28 cellular contexts compared by ENCODE assay signal in genomic region chr4:143307536-143307935, GRCh38. TPM values are rescaled to one million over a fixed set of nuclear protein-coding genes. Genes with fewer than 3 reads are reported as not detected.
A peak's percentile ranks its signal among the peaks of the same experiment; 100 is the strongest.
DNase-seq lines count a peak whose midpoint lies in the region; FAIRE-seq and TF ChIP-seq lines count a peak whose summit lies in the region.
"Had no signal": no experiment of that assay in that cellular context is flagged by ENCODE, and none has a peak within 500 bp of the region (broad histone marks: within the 10 kb centered on the region; RNA-seq: fewer than 3 reads in every experiment).

No MANE protein-coding gene starts in this region.

- CTCF ChIA-PET in mammary epithelial cell (lab: Charles Lee; ENCODE audit: low non-redundant PET): no interaction called here
- CTCF ChIA-PET in SK-N-SH (lab: Yijun Ruan, JAX): interaction anchor here (2.0 kb wide), 1 partner anchor 9 kb away, joined by 7 read pairs; no protein-coding TSS in a partner anchor

- no peak for TF ChIP-seq EP300 in transverse colon (IDR thresholded peaks at IDR 0.05; ENCODE audit: low read depth)
- no peak for TF ChIP-seq EP300 in SK-N-SH (IDR thresholded peaks at IDR 0.05; ENCODE audit: borderline replicate concordance in 1 of 2, low read depth in 1 of 2, low read length in 1 of 2)

- dilution Hi-C loops in mammary epithelial cell (cut with HindIII; ENCODE audit: low sequenced_read_pairs): no loop called here
- dilution Hi-C loops in keratinocyte (cut with MboI; ENCODE audit: extremely low pct_ligation_motif_present, low sequenced_read_pairs): no loop called here

- no peak for TF ChIP-seq CTCF in mammary epithelial cell (conservative IDR thresholded peaks at IDR 0.05 in 1 of 2, IDR thresholded peaks at IDR 0.05 in 1 of 2; ENCODE audit: extremely low read depth in 1 of 2, insufficient read depth in 1 of 2, low read depth in 1 of 2, low read length in 2 of 2)
- TF ChIP-seq CTCF in breast epithelium (IDR thresholded peaks at IDR 0.05): no peak
- TF ChIP-seq CTCF in bronchial epithelial cell (IDR thresholded peaks at IDR 0.05; ENCODE audit: insufficient read depth, low read length, severe bottlenecking): no peak
- no peak for TF ChIP-seq CTCF in keratinocyte (optimal IDR thresholded peaks at IDR 0.05 in 1 of 3, IDR thresholded peaks at IDR 0.05 in 1 of 3, conservative IDR thresholded peaks at IDR 0.05 in 1 of 3; ENCODE audit: extremely low read depth in 1 of 3, insufficient read depth in 2 of 3, low read length in 3 of 3)
- TF ChIP-seq CTCF in transverse colon (IDR thresholded peaks at IDR 0.05): no peak
- TF ChIP-seq CTCF in SK-N-SH (IDR thresholded peaks at IDR 0.05): no peak

- H3K36me3 ChIP-seq in mammary epithelial cell (ENCODE audit: insufficient read depth, low read length): no peaks in the 10 kb centered on the region
- no peaks in the 10 kb centered on the region for H3K36me3 ChIP-seq in breast epithelium
- H3K36me3 ChIP-seq in bronchial epithelial cell (ENCODE audit: control insufficient read depth, insufficient read depth, low read length): no peaks in the 10 kb centered on the region
- no peaks in the 10 kb centered on the region for H3K36me3 ChIP-seq in keratinocyte (ENCODE audit: control insufficient read depth in 2 of 2, extremely low read depth in 1 of 2, insufficient read depth in 2 of 2, low read length in 2 of 2)
- H3K36me3 ChIP-seq in transverse colon: no peaks in the 10 kb centered on the region
- H3K36me3 ChIP-seq in SK-N-SH (replicated peaks in 1 of 2; ENCODE audit: control insufficient read depth in 1 of 2, insufficient read depth in 2 of 2, low read length in 1 of 2): no peaks in the 10 kb centered on the region
- H3K36me3 ChIP-seq: BLaER1 had no signal

- BruUV-seq in mammary epithelial cell (replicated peaks; lab: Mats Ljungman, UMichigan): no TSS peak

- H3K27me3 ChIP-seq in mammary epithelial cell (ENCODE audit: insufficient read depth, low read length) (no peaks in the 10 kb centered on the region), breast epithelium (no peaks in the 10 kb centered on the region), bronchial epithelial cell (ENCODE audit: control insufficient read depth, insufficient read depth, low read length) (no peaks in the 10 kb centered on the region), keratinocyte (ENCODE audit: control insufficient read depth, extremely low read depth, insufficient read depth, low read length) (no peaks in the 10 kb centered on the region), transverse colon (no peaks in the 10 kb centered on the region), SK-N-SH (ENCODE audit: insufficient read depth) (no peaks in the 10 kb centered on the region)
- H3K27me3 ChIP-seq: BLaER1 had no signal

- H3K9me3 ChIP-seq in mammary epithelial cell (replicated peaks; ENCODE audit: insufficient read depth, low read length): no peaks in the 10 kb centered on the region
- no peaks in the 10 kb centered on the region for H3K9me3 ChIP-seq in breast epithelium
- no peaks in the 10 kb centered on the region for H3K9me3 ChIP-seq in keratinocyte (ENCODE audit: control insufficient read depth, low read depth, low read length)
- no peaks in the 10 kb centered on the region for H3K9me3 ChIP-seq in transverse colon
- H3K9me3 ChIP-seq in SK-N-SH: no peaks in the 10 kb centered on the region
- H3K9me3 ChIP-seq: BLaER1 had no signal

- H3K79me2 ChIP-seq in mammary epithelial cell (ENCODE audit: insufficient read depth, low read length): no peaks in the 10 kb centered on the region
- H3K79me2 ChIP-seq in keratinocyte (ENCODE audit: control insufficient read depth, insufficient read depth, low read length): no peaks in the 10 kb centered on the region
- H3K79me2 ChIP-seq in SK-N-SH (ENCODE audit: insufficient read depth): no peaks in the 10 kb centered on the region

- H3K27ac ChIP-seq in mammary epithelial cell (ENCODE audit: insufficient read depth, low read depth, low read length) (no peak overlapping the region), breast epithelium (no peak overlapping the region), keratinocyte (ENCODE audit: control insufficient read depth, insufficient read depth, low read length) (no peak overlapping the region), transverse colon (peak overlapping the region in 2 of 4 donors; percentile 28 to 31), SK-N-SH (ENCODE audit: low read depth in 2 of 2, low read length in 1 of 2) (no peak overlapping the region)
- H3K27ac ChIP-seq: 22Rv1, BLaER1 had no signal

- DNase-seq in mammary epithelial cell: no peak
- no peak for DNase-seq in breast epithelium (ENCODE audit: low spot score in 2 of 2)
- peak; percentile 21 for DNase-seq in bronchial epithelial cell (ENCODE audit: low read depth)
- no peak for DNase-seq in keratinocyte (ENCODE audit: low read depth, low spot score)
- DNase-seq in transverse colon: peak; percentile 58
- DNase-seq in GM19238 (ENCODE audit: insufficient read length, low spot score): no peak
- DNase-seq in NCI-H446 (lab: John Stamatoyannopoulos, UW): no peak
- no peak for DNase-seq in SK-N-SH
- DNase-seq: ACHN; CD4-positive, alpha-beta T cell; COR-L47; DMS 273 treated with DMSO at 0.1 percent for 48 hours; DND-41; GOT3; KG1; NCI-H1105; NCI-H146; NCI-H2029; NCI-H226; NCI-H524; NCI-H82; OCI-M1; Right ventricle myocardium superior had no signal

- 73% methylated on average over 1 of the region's 1 CpG for WGBS in mammary epithelial cell (ENCODE audit: low coverage, missing lambda C conversion rate)
- WGBS in transverse colon (ENCODE audit: low coverage in 1 of 2), 2 donors: 67% methylated on average over 1 of the region's 1 CpG; no CpG with 5 or more reads in 1 of the 2 donors
- 0% methylated on average over 1 of the region's 1 CpG for WGBS in SK-N-SH (ENCODE audit: low lambda C conversion rate)

- TF ChIP-seq POLR2A in breast epithelium (IDR thresholded peaks at IDR 0.05) (no peak), transverse colon (IDR thresholded peaks at IDR 0.05) (no peak)

- H3K9me1 ChIP-seq in keratinocyte (ENCODE audit: control insufficient read depth, extremely low read depth, insufficient read depth, low read length): no peaks in the 10 kb centered on the region

- H3K9ac ChIP-seq in mammary epithelial cell (ENCODE audit: insufficient read depth, low read length) (no peak overlapping the region), keratinocyte (ENCODE audit: control insufficient read depth, extremely low read depth, insufficient read depth, low read length) (no peak overlapping the region), SK-N-SH (no peak overlapping the region)
- H3K9ac ChIP-seq: BLaER1 had no signal

- H3K4me2 ChIP-seq in mammary epithelial cell (ENCODE audit: insufficient read depth, low read depth, low read length) (no peak overlapping the region), keratinocyte (ENCODE audit: control insufficient read depth, extremely low read depth, insufficient read depth, low read depth, low read length) (no peak overlapping the region), SK-N-SH (no peak overlapping the region)
- H3K4me2 ChIP-seq: BLaER1 had no signal

- H4K20me1 ChIP-seq in mammary epithelial cell (ENCODE audit: insufficient read depth, low read length) (no peaks in the 10 kb centered on the region), keratinocyte (ENCODE audit: control insufficient read depth, extremely low read depth, insufficient read depth, low read length) (no peaks in the 10 kb centered on the region), SK-N-SH (ENCODE audit: insufficient read depth) (no peaks in the 10 kb centered on the region)
- H4K20me1 ChIP-seq: BLaER1 had no signal

- FAIRE-seq in bronchial epithelial cell (lab: Jason Lieb, UNC): no peak
- FAIRE-seq in keratinocyte (lab: Jason Lieb, UNC): no peak
- FAIRE-seq: GM12878, HTR-8/SVneo, RCC 7860 had no signal

- H2AFZ ChIP-seq in mammary epithelial cell (ENCODE audit: low read depth, low read length) (peak overlapping the region; percentile 43), keratinocyte (ENCODE audit: control insufficient read depth, low read length) (peak overlapping the region; percentile 28), SK-N-SH (ENCODE audit: low read depth) (no peak overlapping the region)

- no peaks in the 10 kb centered on the region for H3F3A ChIP-seq in SK-N-SH (replicated peaks; ENCODE audit: insufficient read depth)

- no peak for TF ChIP-seq RAD21 in SK-N-SH (IDR thresholded peaks at IDR 0.05; ENCODE audit: low read length)

- intact Hi-C loops in mammary epithelial cell (cut with micrococcal nuclease) (no loop called here), breast epithelium (cut with DNase I; ENCODE audit: low total_unique reads) (no loop called here), transverse colon (cut with DNase I; ENCODE audit: low total_unique reads) (no loop called here)

- POLR2A ChIA-PET in SK-N-SH (lab: Yijun Ruan, JAX): no interaction called here

- in situ Hi-C loops in mammary epithelial cell (cut with MboI; ENCODE audit: low sequenced_read_pairs in 2 of 2) (no loop called here), transverse colon (cut with MboI; ENCODE audit: low pct_ligation_motif_present in 1 of 4, low pct_unique_long_range_greater_than_20kb in 1 of 4, low sequenced_read_pairs in 3 of 4) (no loop called here)

- H3K4me1 ChIP-seq in mammary epithelial cell (ENCODE audit: insufficient read depth, low read length): no peaks in the 10 kb centered on the region
- no peaks in the 10 kb centered on the region for H3K4me1 ChIP-seq in breast epithelium
- H3K4me1 ChIP-seq in keratinocyte (ENCODE audit: control insufficient read depth, extremely low read depth, insufficient read depth, low read length): no peaks in the 10 kb centered on the region
- peaks cover 0 to 5% (median 2%) of the 10 kb centered on the region in 4 donors for H3K4me1 ChIP-seq in transverse colon
- peaks cover 0 to 2% of the 10 kb centered on the region in 2 experiments; a peak in 1 of 4 replicates for H3K4me1 ChIP-seq in SK-N-SH (ENCODE audit: control insufficient read depth in 1 of 2, insufficient read depth in 2 of 2, low read depth in 1 of 2, low read length in 1 of 2)
- H3K4me1 ChIP-seq: BLaER1 had no signal

- H3K4me3 ChIP-seq in mammary epithelial cell (replicated peaks in 1 of 3; ENCODE audit: insufficient read depth in 1 of 3, low read depth in 2 of 3, low read length in 3 of 3) (no peak overlapping the region), breast epithelium (no peak overlapping the region), bronchial epithelial cell (ENCODE audit: low read depth, low read length) (no peak overlapping the region), keratinocyte (ENCODE audit: control insufficient read depth in 2 of 3, extremely low read depth in 1 of 3, insufficient read depth in 2 of 3, low read depth in 1 of 3, low read length in 3 of 3) (no peak overlapping the region), transverse colon (no peak overlapping the region), SK-N-SH (ENCODE audit: low read depth in 2 of 2, low read length in 1 of 2) (no peak overlapping the region)
- H3K4me3 ChIP-seq: BLaER1, GM12878 had no signal

- H3K9me2 ChIP-seq in SK-N-SH: no peaks in the 10 kb centered on the region

RNA-seq across cellular contexts. Expression of gene GAB1, which starts 29.1 kb away (rescaled TPM):
- total RNA-seq in mammary epithelial cell (10 to 100 TPM; 20.5 to 20.7 TPM), breast epithelium (10 to 100 TPM; 24.8 to 67.5 (median 38.7) TPM), bronchial epithelial cell (5.0 and 10.8 TPM in 2 replicates), transverse colon (10 to 100 TPM; 33.0 to 72.7 (median 62.2) TPM)
- polyA plus RNA-seq in mammary epithelial cell (9.1 TPM), keratinocyte (10.0 to 11.0 TPM (median 10.1 TPM) in 3 replicates), SK-N-SH (2012; rRNA removed) (3.7 and 4.4 TPM in 2 replicates)
- polyA minus RNA-seq in mammary epithelial cell (67.3 TPM), keratinocyte (8.4 to 28.2 TPM (median 17.5 TPM) in 3 replicates)
- polyA plus RNA-seq in keratinocyte (2011; ENCODE audit: low read depth): 25.5 TPM
- 4.4 and 9.5 TPM in 2 replicates for polyA plus RNA-seq in keratinocyte (2011; cell fraction: cytosol; rRNA removed)
- 17.9 and 22.6 TPM in 2 replicates for polyA plus RNA-seq in keratinocyte (2011; cell fraction: nucleus; rRNA removed)
- polyA plus RNA-seq in keratinocyte (2012; ENCODE audit: low replicate concordance): 5.8 and 13.5 TPM in 2 replicates
- polyA minus RNA-seq in keratinocyte (2011; cell fraction: cytosol; rRNA and poly(A)+ RNA removed): 9.4 TPM
- 21.0 and 38.9 TPM in 2 replicates for polyA minus RNA-seq in keratinocyte (2011; cell fraction: nucleus; rRNA and poly(A)+ RNA removed)
- polyA plus RNA-seq in SK-N-SH (2012; cell fraction: cytosol; rRNA removed): 4.0 and 4.1 TPM in 2 replicates
- 6.2 and 7.7 TPM in 2 replicates for polyA plus RNA-seq in SK-N-SH (2012; cell fraction: nucleus; rRNA removed)

Comparison
In these comparisons a context has a peak if more than half of its experiments do, and no peak if none do; other contexts are left out.
1. DNase-seq: peak in bronchial epithelial cell (single experiment) and transverse colon (single experiment); none in mammary epithelial cell (single experiment), breast epithelium (0 of 2), keratinocyte (single experiment), GM19238 (single experiment), NCI-H446 (0 of 2) and SK-N-SH (single experiment).